ENCODE assay signal across 30 cellular contexts in genomic region chr4:5553801-5554200, GRCh38.
"Had no signal": no experiment of that assay in that cellular context is flagged by ENCODE, and none has a peak within 500 bp of the region (broad histone marks: within the 10 kb centered on the region; RNA-seq: fewer than 3 reads in every experiment).

No MANE protein-coding gene starts in this region.

- H3K36me3 ChIP-seq: adrenal gland, breast epithelium, cardiac muscle cell, gastrocnemius medialis had no signal

- DNase-seq: activated CD4-positive, alpha-beta memory T cell treated with anti-CD3 and anti-CD28 coated beads for 36 hours; activated CD4-positive, alpha-beta T cell treated with anti-CD3 and anti-CD28 coated beads for 36 hours; activated CD4-positive, alpha-beta T cell treated with anti-CD3 and anti-CD28 coated beads, Interleukin-2, amount 10 ng/mL, durations not matched to agents 24 days and 14 days; activated CD4-positive, CD25-positive, alpha-beta regulatory T cell; activated CD4-positive, CD25-positive, alpha-beta regulatory T cell treated with anti-CD3 and anti-CD28 coated beads, Interleukin-2, amount 50 U/mL, for 72 hours; activated CD8-positive, alpha-beta memory T cell treated with anti-CD3 and anti-CD28 coated beads, Interleukin-2, amount 10 ng/mL, durations not matched to agents 7 days and 5 days; activated CD8-positive, alpha-beta memory T cell treated with anti-CD3 and anti-CD28 coated beads, Interleukin-2, amount 50 U/mL, for 4 hours; activated CD8-positive, alpha-beta T cell treated with anti-CD3 and anti-CD28 coated beads, Interleukin-2, amount 10 ng/mL, durations not matched to agents 7 days and 5 days; activated effector memory CD4-positive, alpha-beta T cell treated with anti-CD3 and anti-CD28 coated beads, Interleukin-2, amount 50 U/mL, for 16 hours; activated naive CD4-positive, alpha-beta T cell treated with anti-CD3 and anti-CD28 coated beads for 36 hours; activated naive CD8-positive, alpha-beta T cell treated with anti-CD3 and anti-CD28 coated beads for 36 hours; activated naive CD8-positive, alpha-beta T cell treated with anti-CD3 and anti-CD28 coated beads, Interleukin-2, amount 50 U/mL, for 24 hours; activated T-cell treated with anti-CD3 and anti-CD28 coated beads, Interleukin-2, amount 50 U/mL, for 1 hour; activated T-cell treated with anti-CD3 and anti-CD28 coated beads, Interleukin-2, amount 50 U/mL, for 48 hours; adrenal gland; amygdala; aorta; central memory CD4-positive, alpha-beta T cell; effector CD8-positive, alpha-beta T cell; foreskin keratinocyte; gastrocnemius medialis; heart right ventricle; T-helper 1 cell; T-helper 17 cell; T1000 had no signal

- H3K27ac ChIP-seq: adrenal gland, breast epithelium, cardiac muscle cell, coronary artery, foreskin keratinocyte, gastrocnemius medialis, heart right ventricle, hepatocyte had no signal

- H3K4me3 ChIP-seq: adrenal gland, breast epithelium, cardiac muscle cell, coronary artery, gastrocnemius medialis, heart right ventricle, hepatocyte had no signal

- H3K9me3 ChIP-seq: adrenal gland, gastrocnemius medialis had no signal

- H3K4me1 ChIP-seq: adrenal gland, breast epithelium, foreskin keratinocyte, gastrocnemius medialis, heart right ventricle had no signal

- H3K27me3 ChIP-seq: adrenal gland, breast epithelium, cardiac muscle cell, foreskin keratinocyte, gastrocnemius medialis, heart right ventricle, hepatocyte had no signal

- ATAC-seq: activated CD4-positive, alpha-beta T cell treated with anti-CD3 and anti-CD28 coated beads for 36 hours; activated CD8-positive, alpha-beta memory T cell treated with anti-CD3 and anti-CD28 coated beads, Interleukin-2, amount 10 ng/mL, durations not matched to agents 7 days and 5 days; activated CD8-positive, alpha-beta T cell treated with anti-CD3 and anti-CD28 coated beads, Interleukin-2, amount 10 ng/mL, durations not matched to agents 7 days and 5 days; activated naive CD8-positive, alpha-beta T cell treated with anti-CD3 and anti-CD28 coated beads, Interleukin-2, amount 50 U/mL, for 24 hours; esophagus mucosa; foreskin keratinocyte; gastrocnemius medialis; heart right ventricle; T-helper 17 cell had no signal
